In the genomic region with DNA sequence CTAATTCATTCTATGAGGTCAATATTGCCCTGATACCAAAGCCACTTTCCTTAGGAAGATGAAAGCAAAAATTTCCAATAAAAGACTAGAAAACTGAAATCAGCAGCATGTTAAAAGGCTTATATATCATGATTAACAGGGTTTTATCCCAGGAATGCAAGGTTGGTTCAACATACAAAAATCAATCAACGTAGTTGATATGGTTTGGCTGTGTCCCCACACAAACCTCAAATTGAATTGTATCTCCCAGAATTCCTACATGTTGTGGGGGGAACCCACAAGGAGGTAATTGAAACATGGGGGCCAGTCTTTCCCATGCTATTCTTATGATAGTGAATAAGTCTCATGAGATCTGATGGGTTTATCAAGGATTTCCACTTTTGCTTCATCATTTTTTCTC, we compare ENCODE assay signal across 10 cellular contexts. TPM values are rescaled to one million over a fixed set of nuclear protein-coding genes. Genes with fewer than 3 reads are reported as not detected.
"Had no signal": no experiment of that assay in that cellular context is flagged by ENCODE, and none has a peak within 500 bp of the region (broad histone marks: within the 10 kb centered on the region; RNA-seq: fewer than 3 reads in every experiment).

No MANE protein-coding gene starts in this region.

- FAIRE-seq: H1, H54, HepG2 had no signal

- H3K4me3 ChIP-seq: GM23338 had no signal

- H2AFZ ChIP-seq: GM23338 had no signal

- DNase-seq: H9, HCEC 1CT, KG1 had no signal

- ATAC-seq: GM23338, HepG2 had no signal

- H3K27ac Mint-ChIP-seq: GM23338, H9, IgD-negative memory B cell had no signal

- H3K4me3 Mint-ChIP-seq: GM23338, H9, IgD-negative memory B cell had no signal

- H3K27ac ChIP-seq: HL-60 had no signal

- H3K4me2 ChIP-seq: GM23338 had no signal

RNA-seq across cellular contexts. Expression of gene ABCB11, which starts 11.7 kb away (rescaled TPM):
- total RNA-seq: GM23338, H1, H9, HepG2, HT1080 had no signal
- polyA plus RNA-seq: GM23338, H1, HepG2, IgD-negative memory B cell had no signal

RNA-seq across cellular contexts. Expression of gene DHRS9, which starts 26.5 kb away (rescaled TPM):
- total RNA-seq: GM23338, H1, H9, HepG2 had no signal
- polyA plus RNA-seq: GM23338, H1, HepG2 had no signal
